ENCODE assay signal across 20 cellular contexts in the genomic region with DNA sequence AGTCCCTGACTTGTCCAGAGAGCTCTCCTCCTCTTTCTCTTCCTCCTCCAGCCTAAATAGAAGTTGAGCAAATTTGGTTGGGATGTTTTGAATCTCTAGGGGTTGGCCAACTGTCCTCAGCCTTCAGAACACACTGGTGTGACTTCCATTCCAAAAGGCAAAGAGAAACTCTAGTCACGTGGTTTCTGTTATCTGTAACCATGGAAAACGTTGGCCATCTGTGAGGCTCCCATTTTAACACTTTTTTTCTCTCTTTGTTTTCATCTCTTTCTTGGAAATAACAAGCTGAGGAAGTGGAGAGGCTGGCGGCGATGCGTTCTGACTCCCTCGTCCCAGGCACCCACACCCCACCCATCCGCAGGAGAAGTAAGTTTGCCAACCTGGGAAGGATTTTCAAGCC.
"Had no signal": no experiment of that assay in that cellular context is flagged by ENCODE, and none has a peak within 500 bp of the region (broad histone marks: within the 10 kb centered on the region; RNA-seq: fewer than 3 reads in every experiment).

No MANE protein-coding gene starts in this region.

- H3K9me3 ChIP-seq: colonic mucosa, gastrocnemius medialis, spleen, tibial nerve had no signal

- H3K36me3 Mint-ChIP-seq: activated CD8-positive, alpha-beta memory T cell treated with anti-CD3 and anti-CD28 coated beads, Interleukin-2, amount 10 ng/mL, durations not matched to agents 7 days and 5 days; activated naive CD8-positive, alpha-beta T cell treated with anti-CD3 and anti-CD28 coated beads, Interleukin-2, amount 10 ng/mL, durations not matched to agents 7 days and 5 days; stimulated activated memory B cell treated with anti-CD40 and anti-IgM and Interleukin-4, amounts not matched to agents 10 μg/mL and 1 μg/mL and 100 μg/mL, for 72 hours had no signal

- DNase-seq: activated CD4-positive, alpha-beta memory T cell treated with anti-CD3 and anti-CD28 coated beads, Interleukin-2, amount 10 ng/mL, durations not matched to agents 7 days and 5 days; activated CD4-positive, alpha-beta T cell treated with anti-CD3 and anti-CD28 coated beads for 48 hours; activated CD4-positive, CD25-positive, alpha-beta regulatory T cell; activated CD8-positive, alpha-beta memory T cell treated with anti-CD3 and anti-CD28 coated beads, Interleukin-2, amount 10 ng/mL, durations not matched to agents 7 days and 5 days; activated naive CD4-positive, alpha-beta T cell treated with Interleukin-2 at 50 U/mL for 16 hours; activated naive CD8-positive, alpha-beta T cell treated with anti-CD3 and anti-CD28 coated beads, Interleukin-2, amount 10 ng/mL, durations not matched to agents 7 days and 5 days; colonic mucosa; erythroblast; left colon; midbrain; spleen; stimulated activated CD4-positive, alpha-beta T cell treated with anti-CD3 and anti-CD28 coated beads, Interleukin-4, amount 100 ng/mL, for 4 hours had no signal

- H3K4me1 ChIP-seq: colonic mucosa, gastrocnemius medialis, spleen, tibial nerve had no signal

- H3K27ac ChIP-seq: colonic mucosa, gastrocnemius medialis, spleen, tibial nerve had no signal

- H3K36me3 ChIP-seq: colonic mucosa, gastrocnemius medialis, spleen, tibial nerve had no signal

- H3K4me3 ChIP-seq: colonic mucosa, gastrocnemius medialis, lung, spleen, tibial nerve had no signal

- H3K27me3 ChIP-seq: colonic mucosa, gastrocnemius medialis, spleen, tibial nerve had no signal

- H3K4me3 Mint-ChIP-seq: activated CD4-positive, alpha-beta memory T cell treated with anti-CD3 and anti-CD28 coated beads, Interleukin-2, amount 10 ng/mL, durations not matched to agents 7 days and 5 days; activated CD8-positive, alpha-beta memory T cell treated with anti-CD3 and anti-CD28 coated beads, Interleukin-2, amount 10 ng/mL, durations not matched to agents 7 days and 5 days; activated naive CD8-positive, alpha-beta T cell treated with anti-CD3 and anti-CD28 coated beads, Interleukin-2, amount 10 ng/mL, durations not matched to agents 7 days and 5 days; activated T-helper 17 cell treated with anti-CD3 and anti-CD28 coated beads, Interleukin-2, amount 50 U/mL, for 72 hours; central memory CD8-positive, alpha-beta T cell; stimulated activated memory B cell treated with anti-CD40 and anti-IgM and Interleukin-4, amounts not matched to agents 10 μg/mL and 1 μg/mL and 100 μg/mL, for 72 hours; T-helper 2 cell treated with Interferon-gamma antibody and Interleukin-4, amounts not matched to agents 5 μg/mL and 100 μg/mL, for 36 hours had no signal

- ATAC-seq: activated CD8-positive, alpha-beta memory T cell treated with anti-CD3 and anti-CD28 coated beads, Interleukin-2, amount 10 ng/mL, durations not matched to agents 7 days and 5 days; activated T-helper 17 cell treated with anti-CD3 and anti-CD28 coated beads, Interleukin-2, amount 50 U/mL, for 72 hours; gastrocnemius medialis; left colon; stimulated activated memory B cell treated with anti-CD40 and anti-IgM and Interleukin-4, amounts not matched to agents 10 μg/mL and 1 μg/mL and 100 μg/mL, for 72 hours had no signal

- H3K4me1 Mint-ChIP-seq: activated CD4-positive, alpha-beta memory T cell treated with anti-CD3 and anti-CD28 coated beads, Interleukin-2, amount 10 ng/mL, durations not matched to agents 7 days and 5 days; activated CD8-positive, alpha-beta memory T cell treated with anti-CD3 and anti-CD28 coated beads, Interleukin-2, amount 10 ng/mL, durations not matched to agents 7 days and 5 days; activated naive CD8-positive, alpha-beta T cell treated with anti-CD3 and anti-CD28 coated beads, Interleukin-2, amount 10 ng/mL, durations not matched to agents 7 days and 5 days; activated T-helper 17 cell treated with anti-CD3 and anti-CD28 coated beads, Interleukin-2, amount 50 U/mL, for 72 hours; brain; central memory CD8-positive, alpha-beta T cell; stimulated activated memory B cell treated with anti-CD40 and anti-IgM and Interleukin-4, amounts not matched to agents 10 μg/mL and 1 μg/mL and 100 μg/mL, for 72 hours had no signal

- H3K27me3 Mint-ChIP-seq: brain had no signal

- H3K27ac Mint-ChIP-seq: activated CD4-positive, alpha-beta memory T cell treated with anti-CD3 and anti-CD28 coated beads, Interleukin-2, amount 10 ng/mL, durations not matched to agents 7 days and 5 days; activated CD8-positive, alpha-beta memory T cell treated with anti-CD3 and anti-CD28 coated beads, Interleukin-2, amount 10 ng/mL, durations not matched to agents 7 days and 5 days; activated naive CD8-positive, alpha-beta T cell treated with anti-CD3 and anti-CD28 coated beads, Interleukin-2, amount 10 ng/mL, durations not matched to agents 7 days and 5 days; activated T-helper 17 cell treated with anti-CD3 and anti-CD28 coated beads, Interleukin-2, amount 50 U/mL, for 72 hours; stimulated activated memory B cell treated with anti-CD40 and anti-IgM and Interleukin-4, amounts not matched to agents 10 μg/mL and 1 μg/mL and 100 μg/mL, for 72 hours; T-helper 2 cell treated with Interferon-gamma antibody and Interleukin-4, amounts not matched to agents 5 μg/mL and 100 μg/mL, for 36 hours had no signal

- H3K9me3 Mint-ChIP-seq: activated CD4-positive, alpha-beta memory T cell treated with anti-CD3 and anti-CD28 coated beads, Interleukin-2, amount 10 ng/mL, durations not matched to agents 7 days and 5 days; activated naive CD8-positive, alpha-beta T cell treated with anti-CD3 and anti-CD28 coated beads, Interleukin-2, amount 10 ng/mL, durations not matched to agents 7 days and 5 days; activated T-helper 17 cell treated with anti-CD3 and anti-CD28 coated beads, Interleukin-2, amount 50 U/mL, for 72 hours; brain; central memory CD8-positive, alpha-beta T cell; stimulated activated memory B cell treated with anti-CD40 and anti-IgM and Interleukin-4, amounts not matched to agents 10 μg/mL and 1 μg/mL and 100 μg/mL, for 72 hours; T-helper 2 cell treated with Interferon-gamma antibody and Interleukin-4, amounts not matched to agents 5 μg/mL and 100 μg/mL, for 36 hours had no signal
